In the genomic region with DNA sequence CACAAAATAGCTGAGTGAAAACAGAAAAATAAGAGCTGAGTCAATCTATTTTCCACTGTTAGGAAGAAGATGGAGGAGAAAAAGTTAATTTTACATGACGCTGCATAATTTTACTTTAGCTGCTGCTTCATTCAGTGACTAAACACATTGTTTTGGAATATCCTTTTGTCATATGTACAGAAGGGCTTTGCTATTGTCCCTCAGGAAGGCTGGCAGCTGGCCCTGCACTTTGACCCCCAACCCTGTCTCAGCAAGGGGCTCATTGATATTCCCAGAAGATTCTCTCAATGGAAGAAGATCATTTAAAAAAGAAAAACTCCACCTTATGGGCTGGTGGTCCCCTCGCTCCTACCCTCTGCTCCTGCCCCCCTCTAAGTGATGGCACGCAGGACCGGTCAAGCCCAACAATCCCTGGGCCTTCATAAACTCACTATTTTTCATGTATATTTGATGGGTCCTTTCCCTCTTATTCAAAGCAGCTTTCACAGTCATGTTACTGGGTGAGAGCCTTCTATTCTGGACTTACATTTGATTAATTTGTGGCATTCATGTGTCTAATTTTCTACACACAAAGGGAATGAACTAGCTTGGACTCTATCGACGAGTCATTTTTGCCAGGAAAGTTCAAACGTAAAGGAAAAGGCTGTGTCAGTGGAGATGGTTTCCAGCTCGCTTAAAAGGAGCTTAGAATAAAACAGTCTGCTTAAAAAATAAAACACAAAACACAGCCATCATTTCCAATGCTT, we compare ENCODE assay signal across 20 cellular contexts.
DNase-seq lines count a peak whose midpoint lies in the region; ATAC-seq and TF ChIP-seq lines count a peak whose summit lies in the region.
"Had no signal": no experiment of that assay in that cellular context is flagged by ENCODE, and none has a peak within 500 bp of the region (broad histone marks: within the 10 kb centered on the region; RNA-seq: fewer than 3 reads in every experiment).

No MANE protein-coding gene starts in this region.

- H3K4me3 ChIP-seq in HEK293 (ENCODE audit: low read depth, low read length) (no peak overlapping the region), right cardiac atrium (ENCODE audit: low read length) (no peak overlapping the region), neuronal stem cell (ENCODE audit: low read length in 2 of 2) (no peak overlapping the region)
- H3K4me3 ChIP-seq: body of pancreas, upper lobe of right lung had no signal

- H3K27ac ChIP-seq in HEK293 (ENCODE audit: extremely low read depth, low read depth, low read length) (peak overlapping the region; percentile 37; the same call in 1 of the 2 replicates), right cardiac atrium (ENCODE audit: low read length) (peak overlapping the region; percentile 48), neuronal stem cell (replicated peaks; ENCODE audit: low read length) (no peak overlapping the region)
- H3K27ac ChIP-seq: body of pancreas, parathyroid adenoma, upper lobe of right lung had no signal

- WGBS in right cardiac atrium = 46% methylated on average over 8 of the region's 8 CpGs
- WGBS in neuronal stem cell (ENCODE audit: extremely low coverage in 2 of 2, insufficient read length in 2 of 2, insufficient replicate concordance in 1 of 2), 2 donors = no CpG with 5 or more reads among the region's 8 CpGs

- H3K4me1 ChIP-seq in HEK293 (ENCODE audit: control insufficient read depth, insufficient read depth, low read length) = peaks cover 55% of the 10 kb centered on the region
- H3K4me1 ChIP-seq in right cardiac atrium (ENCODE audit: control insufficient read depth, insufficient read depth, low read length) = no peaks in the 10 kb centered on the region
- peaks cover 39 to 56% of the 10 kb centered on the region in 2 donors for H3K4me1 ChIP-seq in neuronal stem cell (ENCODE audit: control insufficient read depth in 2 of 2, insufficient read depth in 1 of 2, low read depth in 1 of 2, low read length in 2 of 2)
- H3K4me1 ChIP-seq: parathyroid adenoma had no signal

- no peak overlapping the region for H3K23ac ChIP-seq in neuronal stem cell (ENCODE audit: low read depth, low read length, poor library complexity)

- no peaks in the 10 kb centered on the region; the same call in 1 of the 2 replicates for H3K9me3 ChIP-seq in HEK293 (ENCODE audit: control insufficient read depth, insufficient read depth, low read depth, low read length)
- H3K9me3 ChIP-seq in right cardiac atrium (ENCODE audit: control insufficient read depth, low read length) = no peaks in the 10 kb centered on the region
- peaks cover 0 to 2% of the 10 kb centered on the region in 2 donors for H3K9me3 ChIP-seq in neuronal stem cell (replicated peaks in 1 of 2; ENCODE audit: control insufficient read depth in 2 of 2, insufficient read depth in 1 of 2, low read depth in 1 of 2, low read length in 2 of 2)
- H3K9me3 ChIP-seq: BE2C, body of pancreas, upper lobe of right lung had no signal

- intact Hi-C loops in right cardiac atrium (cut with DNase I) = no loop called here

- H3K36me3 ChIP-seq in HEK293 (ENCODE audit: control insufficient read depth in 2 of 2, insufficient read depth in 1 of 2, low read length in 2 of 2) (no peaks in the 10 kb centered on the region), neuronal stem cell (replicated peaks in 1 of 2; ENCODE audit: control insufficient read depth in 2 of 2, insufficient read depth in 2 of 2, low read length in 2 of 2) (no peaks in the 10 kb centered on the region)
- H3K36me3 ChIP-seq: BE2C, upper lobe of right lung had no signal

- H4K8ac ChIP-seq in neuronal stem cell (ENCODE audit: low read depth, low read length) = no peak overlapping the region

- H3K79me1 ChIP-seq in neuronal stem cell (ENCODE audit: low read depth, low read length) = no peaks in the 10 kb centered on the region

- no peak overlapping the region for H2BK15ac ChIP-seq in neuronal stem cell (ENCODE audit: low read length)

- H3K4me2 ChIP-seq in neuronal stem cell (ENCODE audit: insufficient read depth, low read length, poor library complexity, severe bottlenecking) = no peak overlapping the region

- no peak overlapping the region for H3K14ac ChIP-seq in neuronal stem cell (ENCODE audit: low read length)

- no peak overlapping the region for H4K91ac ChIP-seq in neuronal stem cell (ENCODE audit: low read depth, low read length, poor library complexity)

- ATAC-seq in WTC11 = peak; percentile 43
- ATAC-seq in right cardiac atrium = no peak
- ATAC-seq in GM21515 (IDR thresholded peaks at IDR 0.05; ENCODE audit: unreplicated experiment) = no peak
- ATAC-seq: activated T-helper 17 cell treated with anti-CD3 and anti-CD28 coated beads, Interleukin-2, amount 50 U/mL, for 72 hours; body of pancreas; stimulated activated naive CD8-positive, alpha-beta T cell treated with anti-CD3 and anti-CD28 coated beads, Interleukin-15, Interleukin-2, amounts not matched to agents 100 U/mL and 50 U/mL, for 24 hours; upper lobe of right lung had no signal

- H3K4me3 Mint-ChIP-seq in WTC11 = peak overlapping the region; percentile 10; the same call in 1 of the 2 replicates
- H3K4me3 Mint-ChIP-seq: activated naive CD8-positive, alpha-beta T cell treated with anti-CD3 and anti-CD28 coated beads, Interleukin-2, amount 10 ng/mL, durations not matched to agents 7 days and 5 days; activated T-helper 17 cell treated with anti-CD3 and anti-CD28 coated beads, Interleukin-2, amount 50 U/mL, for 72 hours; dendritic cell treated with granulocyte-macrophage colony-stimulating factor and Interleukin-4, amounts not matched to agents 40 ng/mL and 50 ng/mL, for 4 days had no signal

- no peak overlapping the region for H2BK5ac ChIP-seq in neuronal stem cell (ENCODE audit: low read length)

- DNase-seq in WTC11 (ENCODE audit: low spot score) (no peak), right cardiac atrium (peak in 1 of 3 donors; percentile 51), neuronal stem cell (ENCODE audit: low spot score) (peak; percentile 31), NCI-H146 treated with DMSO at 0.1 percent for 48 hours (lab: John Stamatoyannopoulos, UW; ENCODE audit: unreplicated experiment) (no peak), NCI-H1417 treated with DMSO at 0.1 percent for 48 hours (lab: John Stamatoyannopoulos, UW) (no peak)
- DNase-seq: activated CD4-positive, alpha-beta T cell treated with anti-CD3 and anti-CD28 coated beads for 1 hour; activated naive CD8-positive, alpha-beta T cell treated with anti-CD3 and anti-CD28 coated beads, Interleukin-2, amount 10 ng/mL, durations not matched to agents 7 days and 5 days; BE2C; body of pancreas; MM.1S; NCI-H187; NK-92 treated with Interleukin-12 subunit alpha and Interleukin-12 subunit beta, amount 100 ng/mL, for 24 hours; stimulated activated naive CD8-positive, alpha-beta T cell treated with anti-CD3 and anti-CD28 coated beads, Interleukin-15, Interleukin-2, amounts not matched to agents 100 U/mL and 50 U/mL, for 24 hours; T-helper 9 cell; upper lobe of right lung had no signal

- peaks cover 75% of the 10 kb centered on the region for H3K4me1 Mint-ChIP-seq in WTC11
- H3K4me1 Mint-ChIP-seq: activated T-helper 17 cell treated with anti-CD3 and anti-CD28 coated beads, Interleukin-2, amount 50 U/mL, for 72 hours had no signal

- no peaks in the 10 kb centered on the region for H3K36me3 Mint-ChIP-seq in WTC11
- H3K36me3 Mint-ChIP-seq: activated naive CD8-positive, alpha-beta T cell treated with anti-CD3 and anti-CD28 coated beads, Interleukin-2, amount 10 ng/mL, durations not matched to agents 7 days and 5 days had no signal

- H2AK5ac ChIP-seq in neuronal stem cell (ENCODE audit: low read depth, low read length) = no peak overlapping the region

- peak overlapping the region; percentile 22 for H3K27ac Mint-ChIP-seq in WTC11
- H3K27ac Mint-ChIP-seq: activated naive CD8-positive, alpha-beta T cell treated with anti-CD3 and anti-CD28 coated beads, Interleukin-2, amount 10 ng/mL, durations not matched to agents 7 days and 5 days; activated T-helper 17 cell treated with anti-CD3 and anti-CD28 coated beads, Interleukin-2, amount 50 U/mL, for 72 hours; dendritic cell treated with granulocyte-macrophage colony-stimulating factor and Interleukin-4, amounts not matched to agents 40 ng/mL and 50 ng/mL, for 4 days had no signal

- POLR2A ChIA-PET in HEK293 (lab: Yijun Ruan, JAX) (no interaction called here), WTC11 (lab: Charles Lee) (no interaction called here)

- peak overlapping the region; percentile 1 for H2AFZ ChIP-seq in neuronal stem cell (ENCODE audit: low read length)
- H2AFZ ChIP-seq: parathyroid adenoma had no signal

- no peak overlapping the region for H3K9ac ChIP-seq in neuronal stem cell (ENCODE audit: low read depth, low read length, poor library complexity)
- H3K9ac ChIP-seq: parathyroid adenoma had no signal

- no peak overlapping the region for H3K4ac ChIP-seq in neuronal stem cell (ENCODE audit: low read length)

- H2BK120ac ChIP-seq in neuronal stem cell (ENCODE audit: low read depth, low read length) = no peak overlapping the region

- H2BK12ac ChIP-seq in neuronal stem cell (ENCODE audit: low read length) = no peak overlapping the region

- CTCF ChIA-PET in HEK293 (lab: Yijun Ruan, JAX) = interaction anchor here (0.6 to 0.7 kb wide), 3 partner anchors 10 to 187 kb away, joined by 3 to 4 read pairs (median 3); no protein-coding TSS in a partner anchor
- CTCF ChIA-PET in WTC11 (lab: Charles Lee) = interaction anchor here (2.1 kb wide), 1 partner anchor 11 kb away, joined by 4 read pairs; no protein-coding TSS in a partner anchor

- H3K27me3 ChIP-seq in right cardiac atrium (ENCODE audit: control insufficient read depth, insufficient read depth) (no peaks in the 10 kb centered on the region), neuronal stem cell (ENCODE audit: control insufficient read depth in 3 of 3, insufficient read depth in 3 of 3, low read depth in 1 of 3, low read length in 3 of 3) (no peaks in the 10 kb centered on the region)
- H3K27me3 ChIP-seq: BE2C, body of pancreas, upper lobe of right lung had no signal

- no peak overlapping the region for H3K18ac ChIP-seq in neuronal stem cell (ENCODE audit: low read length)

- no peaks in the 10 kb centered on the region for H3K27me3 Mint-ChIP-seq in WTC11 (ENCODE audit: low read depth)

- TF ChIP-seq CTCF in HEK293 (tag by site-specific recombination; IDR thresholded peaks at IDR 0.05) (no peak), WTC11 (IDR thresholded peaks at IDR 0.05) (no peak)

- H3K9me3 Mint-ChIP-seq in WTC11 = no peaks in the 10 kb centered on the region
- H3K9me3 Mint-ChIP-seq: activated naive CD8-positive, alpha-beta T cell treated with anti-CD3 and anti-CD28 coated beads, Interleukin-2, amount 10 ng/mL, durations not matched to agents 7 days and 5 days; activated T-helper 17 cell treated with anti-CD3 and anti-CD28 coated beads, Interleukin-2, amount 50 U/mL, for 72 hours; dendritic cell treated with granulocyte-macrophage colony-stimulating factor and Interleukin-4, amounts not matched to agents 40 ng/mL and 50 ng/mL, for 4 days had no signal

TF ChIP-seq in WTC11, 78 proteins besides CTCF, POLR2A, EP300 and RAD21 (continues in another document):
- TF ChIP-seq NFYB (CRISPR knock-in tag; conservative IDR thresholded peaks at IDR 0.05; ENCODE audit: low read depth) = no peak
